1 cellular context compared by ENCODE assay signal in genomic region chr19:43634877-43635560, GRCh38.
TF ChIP-seq lines count a peak whose summit lies in the region.

No MANE protein-coding gene starts in this region.

TF ChIP-seq in WTC11, 78 proteins besides CTCF, POLR2A, EP300 and RAD21 (continued from another document):
- no peak for TF ChIP-seq ARID4B (CRISPR knock-in tag; IDR thresholded peaks at IDR 0.05; ENCODE audit: borderline replicate concordance)
- TF ChIP-seq ELF4 (CRISPR knock-in tag; IDR thresholded peaks at IDR 0.05; ENCODE audit: low read depth), result no peak
- TF ChIP-seq USF1 (CRISPR knock-in tag; IDR thresholded peaks at IDR 0.05), result no peak
- TF ChIP-seq USF2 (CRISPR knock-in tag; IDR thresholded peaks at IDR 0.05), result no peak
- no peak for TF ChIP-seq SMAD3 (CRISPR knock-in tag; IDR thresholded peaks at IDR 0.05; ENCODE audit: borderline replicate concordance)
- peak; percentile 40; the same call in 1 of the 2 replicates for TF ChIP-seq ESRRA (CRISPR knock-in tag; IDR thresholded peaks at IDR 0.05; ENCODE audit: borderline replicate concordance)
- TF ChIP-seq ATF1 (CRISPR knock-in tag; IDR thresholded peaks at IDR 0.05), result no peak
- TF ChIP-seq GABPB1 (CRISPR knock-in tag; IDR thresholded peaks at IDR 0.05), result peak; percentile 41; the same call in 1 of the 2 replicates
- TF ChIP-seq JUN (CRISPR knock-in tag; IDR thresholded peaks at IDR 0.05), result no peak
- TF ChIP-seq NR1H2 (CRISPR knock-in tag; IDR thresholded peaks at IDR 0.05), result no peak
- TF ChIP-seq PRRX2 (CRISPR knock-in tag; IDR thresholded peaks at IDR 0.05), result no peak
- TF ChIP-seq MYBL2 (CRISPR knock-in tag; IDR thresholded peaks at IDR 0.05), result no peak
- TF ChIP-seq ZNF416 (CRISPR knock-in tag; IDR thresholded peaks at IDR 0.05), result no peak
- no peak for TF ChIP-seq ZSCAN18 (CRISPR knock-in tag; IDR thresholded peaks at IDR 0.05)
